14 cellular contexts compared by ENCODE assay signal in the genomic region with DNA sequence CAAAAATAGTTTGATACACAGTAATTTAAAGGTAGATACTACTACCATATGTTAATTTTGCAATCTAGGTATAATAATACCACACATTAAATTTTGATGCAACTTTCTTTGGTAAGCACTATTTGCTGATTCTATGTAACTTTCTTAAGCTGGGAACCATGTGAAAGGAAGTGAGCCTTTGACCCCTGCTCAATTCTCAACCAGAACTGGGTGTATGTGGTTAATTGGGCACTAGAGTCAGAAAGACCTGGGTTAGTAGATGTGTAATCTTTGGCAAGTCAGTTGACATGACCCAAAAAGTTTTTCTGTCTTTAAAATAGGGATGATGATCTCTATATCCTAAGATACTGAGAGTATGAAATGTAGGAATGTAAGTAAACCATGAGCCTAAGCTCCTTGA. TPM values are rescaled to one million over a fixed set of nuclear protein-coding genes. Genes with fewer than 3 reads are reported as not detected.
A peak's percentile ranks its signal among the peaks of the same experiment; 100 is the strongest.
DNase-seq lines count a peak whose midpoint lies in the region; ATAC-seq and TF ChIP-seq lines count a peak whose summit lies in the region.
"Had no signal": no experiment of that assay in that cellular context is flagged by ENCODE, and none has a peak within 500 bp of the region (broad histone marks: within the 10 kb centered on the region; RNA-seq: fewer than 3 reads in every experiment).

No MANE protein-coding gene starts in this region.

- TF ChIP-seq POLR2A in body of pancreas (IDR thresholded peaks at IDR 0.05), result no peak

- no peak overlapping the region for H3K9ac ChIP-seq in colonic mucosa (ENCODE audit: low read depth in 2 of 2, low read length in 2 of 2)

- intact Hi-C loops in cardiac septum (cut with DNase I) (no loop called here), colonic mucosa (cut with DNase I) (no loop called here), body of pancreas (cut with DNase I) (no loop called here)

- H3K27ac ChIP-seq in colonic mucosa (no peak overlapping the region), body of pancreas (no peak overlapping the region)

- H3K9me3 ChIP-seq in colonic mucosa (no peaks in the 10 kb centered on the region), body of pancreas (no peaks in the 10 kb centered on the region)

- H3K4me1 ChIP-seq in colonic mucosa, result no peaks in the 10 kb centered on the region
- H3K4me1 ChIP-seq in body of pancreas, result no peaks in the 10 kb centered on the region

- H3K27me3 ChIP-seq in colonic mucosa (no peaks in the 10 kb centered on the region), body of pancreas (no peaks in the 10 kb centered on the region)

- H3K4me3 ChIP-seq in colonic mucosa, result no peak overlapping the region
- no peak overlapping the region for H3K4me3 ChIP-seq in body of pancreas

- DNase-seq in CD1c-positive myeloid dendritic cell (ENCODE audit: extremely low spot score), result peak; percentile 31
- peak; percentile 77 for DNase-seq in NOMO-1 treated with DMSO at 0.1 percent for 48 hours (lab: John Stamatoyannopoulos, UW; ENCODE audit: unreplicated experiment)
- no peak for DNase-seq in dedifferentiated amniotic fluid mesenchymal stem cell (ENCODE audit: extremely low spot score)
- DNase-seq in cardiac septum (ENCODE audit: low spot score), result no peak
- DNase-seq in colonic mucosa, result no peak
- DNase-seq in body of pancreas, result no peak
- DNase-seq: activated CD4-positive, alpha-beta T cell treated with anti-CD3 and anti-CD28 coated beads for 1 hour; mammary epithelial cell; NCI-H1436; NCI-H774; stimulated activated CD8-positive, alpha-beta memory T cell treated with anti-CD3 and anti-CD28 coated beads, Interleukin-4, amount 100 ng/mL, for 48 hours had no signal

- TF ChIP-seq CTCF in colonic mucosa (IDR thresholded peaks at IDR 0.05) (no peak), body of pancreas (IDR thresholded peaks at IDR 0.05) (no peak)

- no peaks in the 10 kb centered on the region for H3K36me3 ChIP-seq in colonic mucosa
- H3K36me3 ChIP-seq in body of pancreas (replicated peaks in 1 of 2; ENCODE audit: insufficient read depth in 1 of 2, low read depth in 2 of 2), result no peaks in the 10 kb centered on the region

- ATAC-seq in GM19025 (IDR thresholded peaks at IDR 0.05; ENCODE audit: low read depth, unreplicated experiment), result peak; percentile 19
- ATAC-seq in HG02884 (IDR thresholded peaks at IDR 0.05; ENCODE audit: unreplicated experiment), result peak; percentile 19
- ATAC-seq in body of pancreas, result no peak
- ATAC-seq: HepG2 had no signal

RNA-seq across cellular contexts. Expression of gene TLR2, which starts 22.4 kb away (rescaled TPM):
- 5.1 TPM for total RNA-seq in cardiac septum
- total RNA-seq in colonic mucosa, result 1 to 10 TPM; 2.0 to 5.7 TPM
- total RNA-seq in body of pancreas, result 10 to 100 TPM in 1 of 2 donors, 1 to 10 TPM in 1; 9.9 to 15.8 TPM

RNA-seq across cellular contexts. Expression of gene RNF175, which starts 53.3 kb away (rescaled TPM):
- total RNA-seq in cardiac septum (1.00 TPM), colonic mucosa (under 1 TPM in 1 of 2 donors, not detected in 1; 0.37 TPM), body of pancreas (not detected)
- total RNA-seq: HepG2 had no signal

Comparison
In these comparisons a context has a peak if more than half of its experiments do, and no peak if none do; other contexts are left out.
1. DNase-seq: peak in CD1c-positive myeloid dendritic cell (single experiment) and NOMO-1 treated with DMSO at 0.1 percent for 48 hours (single experiment); none in dedifferentiated amniotic fluid mesenchymal stem cell (single experiment), cardiac septum (single experiment), colonic mucosa (single experiment) and body of pancreas (0 of 4).